Comparison of ENCODE assay signal across 8 cellular contexts in the genomic region with DNA sequence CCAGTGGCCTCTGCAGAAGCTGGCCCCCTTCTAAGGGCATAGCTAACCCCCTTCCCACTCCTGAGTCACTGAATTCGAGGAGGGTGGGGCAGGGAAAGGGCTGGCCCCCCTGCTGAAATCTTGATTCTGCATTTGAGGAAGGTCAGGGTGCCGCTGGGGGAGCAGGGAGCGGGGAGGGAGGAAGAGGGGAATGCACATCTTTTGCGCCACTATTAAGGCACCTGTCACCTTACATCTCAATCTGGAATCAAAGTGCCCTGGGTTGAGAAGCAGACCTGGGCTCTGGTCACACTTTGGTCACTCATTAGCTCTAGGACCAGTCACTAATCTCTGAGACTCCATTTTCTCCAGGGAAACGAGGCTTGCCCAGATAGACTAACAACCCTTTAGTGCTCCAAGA.
DNase-seq lines count a peak whose midpoint lies in the region; ATAC-seq, FAIRE-seq and TF ChIP-seq lines count a peak whose summit lies in the region.

No MANE protein-coding gene starts in this region.

- H2AFZ ChIP-seq in PC-3 (ENCODE audit: low read length): peak overlapping the region; percentile 86
- H2AFZ ChIP-seq in endothelial cell of umbilical vein (ENCODE audit: low read depth, low read length): peak overlapping the region; percentile 98

- H3K9ac ChIP-seq in PC-3 (ENCODE audit: low read length) (no peak overlapping the region), endothelial cell of umbilical vein (replicated peaks; ENCODE audit: extremely low read depth, insufficient read depth, low read length) (peak overlapping the region; percentile 71)

- H3K4me1 ChIP-seq in PC-3 (ENCODE audit: insufficient read depth, low read length) (peaks cover 11% of the 10 kb centered on the region; the same call in 1 of the 2 replicates), endothelial cell of umbilical vein (ENCODE audit: control insufficient read depth, extremely low read depth, insufficient read depth, low read length) (peaks cover 20% of the 10 kb centered on the region), sigmoid colon (peaks cover 0 to 16% (median 14%) of the 10 kb centered on the region in 4 donors)

- TF ChIP-seq EP300 in sigmoid colon (IDR thresholded peaks at IDR 0.05): no peak

- no peak for TF ChIP-seq CTCF in GM12865 (IDR thresholded peaks at IDR 0.05; ENCODE audit: insufficient read depth, low read depth, low read length, missing control alignments)
- no peak for TF ChIP-seq CTCF in PC-3 (conservative IDR thresholded peaks at IDR 0.05; ENCODE audit: low read depth, low read length)
- TF ChIP-seq CTCF in endothelial cell of umbilical vein (IDR thresholded peaks at IDR 0.05; ENCODE audit: extremely low read depth in 1 of 2, insufficient read depth in 1 of 2, low read depth in 1 of 2, low read length in 2 of 2): no peak
- no peak for TF ChIP-seq CTCF in sigmoid colon (IDR thresholded peaks at IDR 0.05)

- POLR2A ChIA-PET in PC-3 (lab: Charles Lee; ENCODE audit: unreplicated experiment): no interaction called here
- POLR2A ChIA-PET in endothelial cell of umbilical vein (lab: Charles Lee): interaction anchor here (1.4 kb wide), 1 partner anchor 109 kb away, joined by 7 read pairs; no protein-coding TSS in a partner anchor

- H3F3A ChIP-seq in PC-3 (ENCODE audit: low read length, unreplicated experiment): no peaks in the 10 kb centered on the region

- H4K20me1 ChIP-seq in PC-3 (ENCODE audit: low read length) (no peaks in the 10 kb centered on the region), endothelial cell of umbilical vein (replicated peaks; ENCODE audit: control insufficient read depth, extremely low read depth, insufficient read depth, low read length) (no peaks in the 10 kb centered on the region)

- in situ Hi-C loops in G401 (cut with HindIII; ENCODE audit: low sequenced_read_pairs): no loop called here

- H3K27ac ChIP-seq in PC-3 (ENCODE audit: low read length) (no peak overlapping the region), endothelial cell of umbilical vein (ENCODE audit: insufficient read depth, low read depth, low read length) (peak overlapping the region; percentile 51), sigmoid colon (peak overlapping the region in 3 of 4 donors; percentile 4 to 42 (median 22))

- peak overlapping the region; percentile 50 for H3K4me3 ChIP-seq in GM12865 (ENCODE audit: low read depth, low read length)
- H3K4me3 ChIP-seq in PC-3 (ENCODE audit: low read length): peak overlapping the region; percentile 67
- H3K4me3 ChIP-seq in endothelial cell of umbilical vein (replicated peaks in 1 of 3; ENCODE audit: insufficient read depth in 1 of 3, low read depth in 1 of 3, low read length in 3 of 3): peak overlapping the region in 1 of 3 experiments; percentile 67
- H3K4me3 ChIP-seq in sigmoid colon: peak overlapping the region in 3 of 4 donors; percentile 35 to 45 (median 43)

- BruUV-seq in PC-3 (replicated peaks; lab: Mats Ljungman, UMichigan) (no TSS peak), endothelial cell of umbilical vein (replicated peaks; lab: Mats Ljungman, UMichigan) (no TSS peak)

- TF ChIP-seq POLR2A in endothelial cell of umbilical vein (IDR thresholded peaks at IDR 0.05; ENCODE audit: low read depth, low read length): no peak
- no peak for TF ChIP-seq POLR2A in sigmoid colon (IDR thresholded peaks at IDR 0.05)

- intact Hi-C loops in PC-3 (cut with micrococcal nuclease): loop anchor here (1.0 kb wide), 1 partner anchor 25 kb away; no protein-coding TSS in a partner anchor
- intact Hi-C loops in endothelial cell of umbilical vein (cut with micrococcal nuclease): loop anchor here (1.0 to 10.0 kb wide), 3 partner anchors 23 to 363 kb away; partner anchors contain the start of gene TDRD5
- intact Hi-C loops in sigmoid colon (cut with DNase I): no loop called here

- H3K9me1 ChIP-seq in endothelial cell of umbilical vein (replicated peaks; ENCODE audit: control insufficient read depth, extremely low read depth, insufficient read depth, low read length): no peaks in the 10 kb centered on the region

- 22 to 46% methylated on average over 5 of the region's 5 CpGs for WGBS in sigmoid colon, 2 donors

- H3K9me3 ChIP-seq in PC-3 (ENCODE audit: low read length) (no peaks in the 10 kb centered on the region), endothelial cell of umbilical vein (replicated peaks; ENCODE audit: control insufficient read depth, insufficient read depth, low read length) (no peaks in the 10 kb centered on the region), sigmoid colon (no peaks in the 10 kb centered on the region)

- FAIRE-seq in endothelial cell of umbilical vein (lab: Jason Lieb, UNC): no peak

- H3K79me2 ChIP-seq in PC-3 (ENCODE audit: low read length): no peaks in the 10 kb centered on the region
- no peaks in the 10 kb centered on the region for H3K79me2 ChIP-seq in endothelial cell of umbilical vein (ENCODE audit: control insufficient read depth, insufficient read depth, low read length)

- CTCF ChIA-PET in PC-3 (lab: Charles Lee) (interaction anchor here (0.8 to 1.6 kb wide), 3 partner anchors 106 to 112 kb away, joined by 7 to 45 read pairs (median 17); no protein-coding TSS in a partner anchor), endothelial cell of umbilical vein (lab: Charles Lee) (interaction anchor here (0.8 to 20.1 kb wide), 28 partner anchors 10 to 734 kb away, joined by 3 to 1591 read pairs (median 8); partner anchors contain the start of genes TOR1AIP2 and TOR3A)

- H3K27me3 ChIP-seq in PC-3 (ENCODE audit: low read length) (peaks cover 17% of the 10 kb centered on the region), endothelial cell of umbilical vein (ENCODE audit: control insufficient read depth in 2 of 2, insufficient read depth in 2 of 2, low read length in 2 of 2) (peaks cover 2 to 11% of the 10 kb centered on the region in 2 experiments), sigmoid colon (peaks cover 0 to 3% (median 0%) of the 10 kb centered on the region in 3 donors)

- no peak for ATAC-seq in PC-3

- DNase-seq in GM12865 (ENCODE audit: low read depth) (no peak), PC-3 (no peak), endothelial cell of umbilical vein (ENCODE audit: low read depth, low spot score) (no peak), sigmoid colon (no peak), NCI-H2029 (lab: John Stamatoyannopoulos, UW) (no peak), NCI-H446 treated with DMSO at 0.1 percent for 48 hours (lab: John Stamatoyannopoulos, UW) (no peak), KG1 (lab: John Stamatoyannopoulos, UW) (no peak), G401 (ENCODE audit: low spot score) (no peak)

- H3K4me2 ChIP-seq in PC-3 (ENCODE audit: low read length) (peak overlapping the region; percentile 96), endothelial cell of umbilical vein (ENCODE audit: insufficient read depth, low read length) (peak overlapping the region; percentile 92)

- H3K36me3 ChIP-seq in PC-3 (ENCODE audit: low read depth, low read length) (no peaks in the 10 kb centered on the region), endothelial cell of umbilical vein (ENCODE audit: control insufficient read depth in 2 of 2, extremely low read depth in 1 of 2, insufficient read depth in 2 of 2, low read length in 2 of 2) (no peaks in the 10 kb centered on the region), sigmoid colon (no peaks in the 10 kb centered on the region)

- H3K9me2 ChIP-seq in PC-3 (replicated peaks; ENCODE audit: low read length): no peaks in the 10 kb centered on the region

- dilution Hi-C loops in endothelial cell of umbilical vein (cut with MboI; ENCODE audit: extremely low pct_ligation_motif_present, low sequenced_read_pairs): no loop called here

TF ChIP-seq in endothelial cell of umbilical vein, 7 proteins besides CTCF, POLR2A, EP300 and RAD21:
- no peak for TF ChIP-seq POLR2AphosphoS5 (IDR thresholded peaks at IDR 0.05; ENCODE audit: insufficient read depth, low read depth, low read length)
- TF ChIP-seq MYC (IDR thresholded peaks at IDR 0.05; ENCODE audit: low read depth, low read length): no peak
- TF ChIP-seq EZH2 (IDR thresholded peaks at IDR 0.05; ENCODE audit: borderline replicate concordance, low read depth, low read length, severe bottlenecking): no peak
- no peak for TF ChIP-seq MAX (IDR thresholded peaks at IDR 0.05; ENCODE audit: insufficient read depth, insufficient read length)
- no peak for TF ChIP-seq JUN (IDR thresholded peaks at IDR 0.05; ENCODE audit: borderline replicate concordance, insufficient read depth, insufficient read length, low read depth)
- TF ChIP-seq FOS (IDR thresholded peaks at IDR 0.05; ENCODE audit: borderline replicate concordance, insufficient read depth, low read length): no peak
- no peak for TF ChIP-seq GATA2 (IDR thresholded peaks at IDR 0.05; ENCODE audit: insufficient read depth, insufficient read length, low read depth, low read length)
